ENCODE assay signal across 28 cellular contexts in the genomic region with DNA sequence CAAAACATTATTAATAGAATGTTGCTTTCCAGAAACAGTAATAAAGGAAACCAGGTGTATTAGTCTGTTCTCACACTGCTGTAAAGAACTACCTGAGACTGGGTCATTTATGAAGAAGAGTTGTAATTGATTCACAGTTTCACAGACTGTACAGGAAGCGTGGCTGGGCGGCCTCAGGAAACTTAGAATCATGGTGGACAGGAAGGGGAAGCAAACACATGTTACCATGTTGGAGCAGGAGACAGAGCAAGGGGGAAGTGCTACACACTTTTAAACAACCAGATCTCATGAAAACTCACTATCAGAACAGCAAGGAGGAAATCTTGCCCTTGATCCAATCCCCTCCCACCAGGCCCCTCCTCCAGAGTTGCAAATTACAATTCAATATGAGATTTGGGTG.
"Had no signal": no experiment of that assay in that cellular context is flagged by ENCODE, and none has a peak within 500 bp of the region (broad histone marks: within the 10 kb centered on the region; RNA-seq: fewer than 3 reads in every experiment).

No MANE protein-coding gene starts in this region.

- H3K9me3 Mint-ChIP-seq: nephron, neural crest cell had no signal

- H3K4me1 ChIP-seq: left lung, lower lobe of right lung, pancreas, prostate gland, suprapubic skin, tibial artery, upper lobe of right lung, uterus had no signal

- H3K27me3 Mint-ChIP-seq: naive thymus-derived CD8-positive, alpha-beta T cell; stimulated activated naive CD8-positive, alpha-beta T cell treated with anti-CD3 and anti-CD28 coated beads, Interleukin-15, Interleukin-2, amounts not matched to agents 100 ng/mL and 50 ng/mL, for 24 hours had no signal

- H3K36me3 Mint-ChIP-seq: naive thymus-derived CD8-positive, alpha-beta T cell; stimulated activated effector memory CD8-positive, alpha-beta T cell treated with anti-CD3 and anti-CD28 coated beads, Interleukin-12 subunit alpha, Interleukin-12 subunit beta, amount 100 ng/mL, for 72 hours had no signal

- H3K27me3 ChIP-seq: left lung, suprapubic skin, tibial artery, upper lobe of right lung, uterus had no signal

- H3K4me1 Mint-ChIP-seq: naive thymus-derived CD8-positive, alpha-beta T cell; nephron; neural crest cell; stimulated activated effector memory CD8-positive, alpha-beta T cell treated with anti-CD3 and anti-CD28 coated beads, Interleukin-12 subunit alpha, Interleukin-12 subunit beta, amount 100 ng/mL, for 72 hours had no signal

- H3K27ac ChIP-seq: left lung, lower lobe of right lung, pancreas, prostate gland, skin epidermis, suprapubic skin, thoracic aorta, tibial artery, upper lobe of right lung, uterus had no signal

- DNase-seq: hypothalamus; islet precursor cell; left colon; left lung; lower lobe of right lung; mammary epithelial cell; mesenchymal stem cell; naive thymus-derived CD8-positive, alpha-beta T cell; nucleus accumbens; pancreas; posterior cingulate gyrus; retina; stimulated activated CD4-positive, alpha-beta T cell treated with anti-CD3 and anti-CD28 coated beads, Interleukin-4, amount 100 ng/mL, for 24 hours; stimulated activated naive CD4-positive, alpha-beta T cell; tibial artery; trophoblast cell; upper lobe of right lung; uterus had no signal

- ATAC-seq: left colon; left lung; lower lobe of right lung; naive thymus-derived CD8-positive, alpha-beta T cell; pancreas; right cardiac atrium; sciatic nerve; stimulated activated effector memory CD8-positive, alpha-beta T cell treated with anti-CD3 and anti-CD28 coated beads, Interleukin-12 subunit alpha, Interleukin-12 subunit beta, amount 100 ng/mL, for 72 hours; upper lobe of right lung had no signal

- H3K4me3 ChIP-seq: left lung, lower lobe of right lung, pancreas, prostate gland, skin epidermis, suprapubic skin, thoracic aorta, tibial artery, upper lobe of right lung, uterus had no signal

- H3K4me3 Mint-ChIP-seq: naive thymus-derived CD8-positive, alpha-beta T cell; nephron; neural crest cell; stimulated activated effector memory CD8-positive, alpha-beta T cell treated with anti-CD3 and anti-CD28 coated beads, Interleukin-12 subunit alpha, Interleukin-12 subunit beta, amount 100 ng/mL, for 72 hours; stimulated activated naive CD8-positive, alpha-beta T cell treated with anti-CD3 and anti-CD28 coated beads, Interleukin-15, Interleukin-2, amounts not matched to agents 100 ng/mL and 50 ng/mL, for 24 hours had no signal

- H3K27ac Mint-ChIP-seq: naive thymus-derived CD8-positive, alpha-beta T cell; nephron; stimulated activated effector memory CD8-positive, alpha-beta T cell treated with anti-CD3 and anti-CD28 coated beads, Interleukin-12 subunit alpha, Interleukin-12 subunit beta, amount 100 ng/mL, for 72 hours; stimulated activated naive CD8-positive, alpha-beta T cell treated with anti-CD3 and anti-CD28 coated beads, Interleukin-15, Interleukin-2, amounts not matched to agents 100 ng/mL and 50 ng/mL, for 24 hours had no signal

- H3K9me3 ChIP-seq: lower lobe of right lung, pancreas, prostate gland, suprapubic skin, thoracic aorta, tibial artery, upper lobe of right lung, uterus had no signal

- H3K36me3 ChIP-seq: left lung, lower lobe of right lung, pancreas, prostate gland, suprapubic skin, thoracic aorta, tibial artery, upper lobe of right lung, uterus had no signal

- FAIRE-seq: pancreas had no signal
